1 cellular context compared by ENCODE assay signal in genomic region chr3:149441662-149442442, GRCh38.
TF ChIP-seq lines count a peak whose summit lies in the region.

No MANE protein-coding gene starts in this region.

TF ChIP-seq in HCT116, 20 proteins besides CTCF, POLR2A, EP300 and RAD21 (continued from another document):
- TF ChIP-seq SIN3A (IDR thresholded peaks at IDR 0.05; ENCODE audit: low read depth) (no peak), TCF7L2 (IDR thresholded peaks at IDR 0.05; ENCODE audit: borderline replicate concordance, extremely low read depth, insufficient read depth, insufficient read length) (no peak)
- TF ChIP-seq, protein P1, sequence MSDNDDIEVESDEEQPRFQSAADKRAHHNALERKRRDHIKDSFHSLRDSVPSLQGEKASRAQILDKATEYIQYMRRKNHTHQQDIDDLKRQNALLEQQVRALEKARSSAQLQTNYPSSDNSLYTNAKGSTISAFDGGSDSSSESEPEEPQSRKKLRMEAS (IDR thresholded peaks at IDR 0.05) = no peak
